18 cellular contexts compared by ENCODE assay signal in the genomic region with DNA sequence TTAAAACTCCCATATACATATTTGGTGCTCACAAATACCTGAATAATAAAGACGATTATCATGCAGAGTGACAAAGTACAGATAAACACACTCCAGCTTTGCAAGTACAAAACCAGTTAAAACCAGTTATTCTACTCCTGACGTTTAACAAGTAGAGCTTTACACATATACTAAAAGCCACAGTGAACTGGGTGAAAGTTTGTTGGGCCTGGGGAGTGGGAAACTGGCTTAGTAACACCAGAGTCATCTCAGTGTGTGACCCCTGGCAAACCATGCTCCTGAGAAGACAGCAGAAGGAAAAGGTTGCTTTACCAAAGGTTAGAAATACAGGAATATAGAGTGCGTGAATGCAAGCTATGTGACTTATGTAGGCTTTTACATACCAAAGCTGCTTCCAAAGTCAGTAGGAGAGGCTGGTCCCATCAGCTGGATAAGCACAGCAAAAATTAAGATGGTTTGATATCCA.
DNase-seq lines count a peak whose midpoint lies in the region; ATAC-seq, FAIRE-seq and TF ChIP-seq lines count a peak whose summit lies in the region.
"Had no signal": no experiment of that assay in that cellular context is flagged by ENCODE, and none has a peak within 500 bp of the region (broad histone marks: within the 10 kb centered on the region; RNA-seq: fewer than 3 reads in every experiment).

No MANE protein-coding gene starts in this region.

- in situ Hi-C loops in GM13977 (cut with MboI; ENCODE audit: low pct_unique_long_range_greater_than_20kb, low sequenced_read_pairs, unreplicated experiment) = no loop called here

- H3K27me3 ChIP-seq in bronchial epithelial cell (ENCODE audit: control insufficient read depth, insufficient read depth, low read length) (no peaks in the 10 kb centered on the region), iPS-20b (ENCODE audit: insufficient read depth, low read length) (no peaks in the 10 kb centered on the region), small intestine (ENCODE audit: control insufficient read depth in 2 of 2, insufficient read depth in 2 of 2, low read length in 2 of 2) (no peaks in the 10 kb centered on the region)
- H3K27me3 ChIP-seq: right atrium auricular region had no signal

- H3K9me3 ChIP-seq in iPS-20b (ENCODE audit: insufficient read depth, low read depth, low read length) (no peaks in the 10 kb centered on the region), small intestine (ENCODE audit: control insufficient read depth, low read depth) (no peaks in the 10 kb centered on the region)
- H3K9me3 ChIP-seq: right atrium auricular region had no signal

- H3K4me1 ChIP-seq in iPS-20b (ENCODE audit: insufficient read depth, low read length) = peaks cover 32% of the 10 kb centered on the region
- no peaks in the 10 kb centered on the region for H3K4me1 ChIP-seq in small intestine (ENCODE audit: control insufficient read depth in 2 of 2, insufficient read depth in 1 of 2, low read depth in 1 of 2, low read length in 1 of 2)
- H3K4me1 ChIP-seq: right atrium auricular region had no signal

- FAIRE-seq in bronchial epithelial cell (lab: Jason Lieb, UNC) = no peak
- no peak for FAIRE-seq in small intestine (lab: Jason Lieb, UNC)
- no peak for FAIRE-seq in RCC 7860 (lab: Jason Lieb, UNC)
- FAIRE-seq: kidney had no signal

- H3K4me3 ChIP-seq in bronchial epithelial cell (ENCODE audit: low read depth, low read length) (no peak overlapping the region), iPS-20b (ENCODE audit: low read length) (peak overlapping the region; percentile 44), small intestine (ENCODE audit: low read depth in 1 of 2, low read length in 2 of 2) (no peak overlapping the region)
- H3K4me3 ChIP-seq: right atrium auricular region had no signal

- 28 to 53% (median 30%) methylated on average over 3 of the region's 3 CpGs for WGBS in small intestine, 3 donors

- TF ChIP-seq CTCF in bronchial epithelial cell (IDR thresholded peaks at IDR 0.05; ENCODE audit: insufficient read depth, low read length, severe bottlenecking) = no peak
- TF ChIP-seq CTCF in GM13977 (IDR thresholded peaks at IDR 0.05; ENCODE audit: extremely low read depth, insufficient read depth, missing control alignments) = no peak

- peak overlapping the region; percentile 66 for H3K27ac ChIP-seq in iPS-20b (ENCODE audit: low read length)
- H3K27ac ChIP-seq in small intestine (ENCODE audit: low read depth in 1 of 2, low read length in 1 of 2) = no peak overlapping the region
- H3K27ac ChIP-seq: right atrium auricular region had no signal

- DNase-seq in HT-29 (ENCODE audit: low spot score) = peak; percentile 67
- DNase-seq in bronchial epithelial cell (ENCODE audit: low read depth) = peak; percentile 23
- DNase-seq in small intestine = peak; percentile 49
- no peak for DNase-seq in GM13977 (ENCODE audit: low spot score)
- no peak for DNase-seq in RCC 7860 (ENCODE audit: low spot score)
- no peak for DNase-seq in epidermal melanocyte (ENCODE audit: insufficient read length, low spot score)
- DNase-seq: activated CD4-positive, alpha-beta T cell treated with anti-CD3 and anti-CD28 coated beads for 36 hours; activated naive CD8-positive, alpha-beta T cell treated with anti-CD3 and anti-CD28 coated beads, Interleukin-2, amount 50 U/mL, for 24 hours; dermis blood vessel endothelial cell; kidney; NCI-H1105 treated with DMSO at 0.1 percent for 48 hours; NCI-H524; RPMI8226; stimulated activated CD4-positive, alpha-beta T cell treated with anti-CD3 and anti-CD28 coated beads, Interleukin-4, amount 100 ng/mL, for 4 hours had no signal

- H3K9ac ChIP-seq in iPS-20b (ENCODE audit: low read depth, low read length) = peak overlapping the region; percentile 62

- ATAC-seq in HG03469 (IDR thresholded peaks at IDR 0.05; ENCODE audit: unreplicated experiment) = no peak
- ATAC-seq: activated CD4-positive, alpha-beta T cell treated with anti-CD3 and anti-CD28 coated beads for 36 hours; activated naive CD8-positive, alpha-beta T cell treated with anti-CD3 and anti-CD28 coated beads, Interleukin-2, amount 50 U/mL, for 24 hours; stimulated activated effector memory CD8-positive, alpha-beta T cell treated with anti-CD3 and anti-CD28 coated beads, Interleukin-12 subunit alpha, Interleukin-12 subunit beta, amount 100 ng/mL, for 72 hours had no signal

- no peaks in the 10 kb centered on the region for H3K36me3 ChIP-seq in bronchial epithelial cell (ENCODE audit: control insufficient read depth, insufficient read depth, low read length)
- no peaks in the 10 kb centered on the region for H3K36me3 ChIP-seq in iPS-20b (ENCODE audit: insufficient read depth, low read depth, low read length)
- H3K36me3 ChIP-seq in small intestine (ENCODE audit: control insufficient read depth in 2 of 2, insufficient read depth in 2 of 2, low read length in 2 of 2) = no peaks in the 10 kb centered on the region
- H3K36me3 ChIP-seq: right atrium auricular region had no signal

Comparison
In these comparisons a context has a peak if more than half of its experiments do, and no peak if none do; other contexts are left out.
1. DNase-seq: peak in HT-29 (single experiment), bronchial epithelial cell (single experiment) and small intestine (single experiment); none in GM13977 (single experiment), RCC 7860 (single experiment) and epidermal melanocyte (single experiment).